Comparison of ENCODE assay signal across 11 cellular contexts in the genomic region with DNA sequence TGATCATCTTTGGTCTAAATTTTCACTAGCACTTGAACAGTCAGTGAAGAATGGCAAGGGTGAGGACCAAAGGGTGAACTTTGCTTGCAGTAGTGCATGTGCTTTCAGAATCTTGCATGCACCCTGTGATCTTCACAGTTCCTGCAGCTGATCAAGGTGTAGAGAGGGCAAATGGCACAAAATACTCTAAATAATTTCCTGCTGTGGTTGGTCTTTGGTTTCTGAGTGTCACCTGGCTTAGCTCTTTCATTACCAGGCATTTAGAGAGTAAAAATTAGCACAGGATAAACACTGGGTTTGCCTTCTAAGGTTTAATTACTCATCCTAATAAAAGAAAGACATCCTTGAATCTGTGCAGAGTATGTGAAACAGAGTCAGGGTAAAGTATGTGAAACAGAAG. TPM values are rescaled to one million over a fixed set of nuclear protein-coding genes. Genes with fewer than 3 reads are reported as not detected.
DNase-seq lines count a peak whose midpoint lies in the region; ATAC-seq and TF ChIP-seq lines count a peak whose summit lies in the region.
"Had no signal": no experiment of that assay in that cellular context is flagged by ENCODE, and none has a peak within 500 bp of the region (broad histone marks: within the 10 kb centered on the region; RNA-seq: fewer than 3 reads in every experiment).

No MANE protein-coding gene starts in this region.

- peak; percentile 33; the same call in 1 of the 2 replicates for TF ChIP-seq POLR2A in IMR-90 (IDR thresholded peaks at IDR 0.05; ENCODE audit: low read depth, low read length)

- TF ChIP-seq CTCF in AG04449 (IDR thresholded peaks at IDR 0.05; ENCODE audit: insufficient read depth, low read length, missing control alignments) (no peak), IMR-90 (conservative IDR thresholded peaks at IDR 0.05; ENCODE audit: low read depth, low read length) (no peak)

- peak overlapping the region; percentile 41; the same call in 1 of the 2 replicates for H3K9ac ChIP-seq in IMR-90 (ENCODE audit: low read depth, low read length)

- peak overlapping the region; percentile 32 to 60 for H3K27ac Mint-ChIP-seq in effector memory CD8-positive, alpha-beta T cell

- no peak for DNase-seq in AG04449 (ENCODE audit: low read depth, low spot score)
- DNase-seq in IMR-90, result no peak
- no peak for DNase-seq in effector memory CD8-positive, alpha-beta T cell
- DNase-seq in pons (ENCODE audit: low spot score), result no peak
- no peak for DNase-seq in effector memory CD4-positive, alpha-beta T cell
- DNase-seq in D341Med (ENCODE audit: low spot score), result no peak
- DNase-seq in stimulated activated naive CD4-positive, alpha-beta T cell treated with Interleukin-2 at 50 U/mL for 16 hours (lab: John Stamatoyannopoulos, UW), result no peak
- DNase-seq: activated T-cell treated with anti-CD3 and anti-CD28 coated beads, Interleukin-2, amount 50 U/mL, for 48 hours; right cardiac atrium; tibial artery had no signal

- H2BK120ac ChIP-seq in IMR-90 (ENCODE audit: low read depth, low read length), result 0 out of 2 replicates have a peak overlapping the region, but pooled peaks have one; percentile 0

- H3K79me1 ChIP-seq in IMR-90 (ENCODE audit: low read depth in 1 of 2, low read length in 2 of 2), result peaks cover 7 to 49% of the 10 kb centered on the region in 2 experiments; a peak in 3 of 4 replicates

- dilution Hi-C loops in IMR-90 (cut with HindIII; ENCODE audit: low sequenced_read_pairs, unreplicated experiment), result no loop called here

- H3K18ac ChIP-seq in IMR-90 (ENCODE audit: low read depth, low read length), result peak overlapping the region; percentile 24; the same call in 1 of the 2 replicates

- no peak overlapping the region for H2BK20ac ChIP-seq in IMR-90 (ENCODE audit: low read depth, low read length)

- no peak overlapping the region; the same call in 2 of the 3 replicates for H2BK15ac ChIP-seq in IMR-90 (ENCODE audit: low read depth, low read length)

- peaks cover 16% of the 10 kb centered on the region for H3K9me1 ChIP-seq in IMR-90 (ENCODE audit: insufficient read depth, low read length)

- no peak overlapping the region; the same call in 1 of the 2 replicates for H4K91ac ChIP-seq in IMR-90 (ENCODE audit: insufficient read depth, low read depth, low read length)

- CTCF ChIA-PET in AG04449 (lab: Yijun Ruan, JAX), result interaction anchor here (1.7 to 2.8 kb wide), 2 partner anchors 12 to 450 kb away, joined by 7 to 8 read pairs; no protein-coding TSS in a partner anchor
- CTCF ChIA-PET in IMR-90 (lab: Yijun Ruan, JAX), result interaction anchor here (0.9 kb wide), 2 partner anchors 12 to 451 kb away, joined by 3 read pairs; partner anchors contain the start of gene TIPARP

- in situ Hi-C loops in IMR-90 (cut with MboI; ENCODE audit: low sequenced_read_pairs), result loop anchor here (5.0 kb wide), 3 partner anchors 132 to 452 kb away; no protein-coding TSS in a partner anchor

- peaks cover 31% of the 10 kb centered on the region for H3K4me1 ChIP-seq in IMR-90 (ENCODE audit: control insufficient read depth, insufficient read depth, low read length)
- H3K4me1 ChIP-seq in effector memory CD4-positive, alpha-beta T cell (ENCODE audit: control insufficient read depth, insufficient read depth, low read length, poor library complexity, severe bottlenecking), result peaks cover 17% of the 10 kb centered on the region

- no peak overlapping the region for H4K5ac ChIP-seq in IMR-90 (ENCODE audit: low read depth, low read length)

- ATAC-seq in GM19438 (IDR thresholded peaks at IDR 0.05; ENCODE audit: low read depth, unreplicated experiment), result peak; percentile 41
- 0 out of 2 replicates have a peak, but pooled peaks have one; percentile 4 for ATAC-seq in IMR-90 (ENCODE audit: low read depth)
- ATAC-seq in effector memory CD8-positive, alpha-beta T cell (replicated peaks), result peak; percentile 54
- ATAC-seq: right cardiac atrium had no signal

- peak overlapping the region; percentile 82 for H3K4me2 ChIP-seq in IMR-90 (ENCODE audit: low read depth, low read length)

- H2AFZ ChIP-seq in IMR-90 (replicated peaks; ENCODE audit: low read length, poor library complexity), result no peak overlapping the region

- intact Hi-C loops in IMR-90 (cut with micrococcal nuclease), result no loop called here

- H3K4me3 ChIP-seq in AG04449 (ENCODE audit: low read depth, low read length), result peak overlapping the region; percentile 7
- no peak overlapping the region for H3K4me3 ChIP-seq in IMR-90 (ENCODE audit: insufficient read depth, low read depth, low read length)
- H3K4me3 ChIP-seq in effector memory CD4-positive, alpha-beta T cell (ENCODE audit: insufficient read depth, low read depth, low read length, poor library complexity, severe bottlenecking), result no peak overlapping the region
- H3K4me3 ChIP-seq: tibial artery had no signal

- no peak overlapping the region for H3K56ac ChIP-seq in IMR-90 (ENCODE audit: extremely low read depth, insufficient read depth, low read length)

- TF ChIP-seq RAD21 in IMR-90 (IDR thresholded peaks at IDR 0.05; ENCODE audit: low read length), result no peak

- H3K4me3 Mint-ChIP-seq in effector memory CD8-positive, alpha-beta T cell, result peak overlapping the region; percentile 40 to 52

- H3K9me3 Mint-ChIP-seq in effector memory CD8-positive, alpha-beta T cell, result no peaks in the 10 kb centered on the region

- peaks cover 10% of the 10 kb centered on the region for H3K36me3 ChIP-seq in IMR-90 (ENCODE audit: control insufficient read depth, insufficient read depth, low read length)
- H3K36me3 ChIP-seq in effector memory CD4-positive, alpha-beta T cell (ENCODE audit: control insufficient read depth, insufficient read depth, low read length), result peaks cover 4% of the 10 kb centered on the region

- POLR2A ChIA-PET in AG04449 (lab: Yijun Ruan, JAX) (no interaction called here), IMR-90 (lab: Charles Lee; ENCODE audit: unreplicated experiment) (interaction anchor here (0.6 kb wide), 1 partner anchor 188 kb away, joined by 4 read pairs; no protein-coding TSS in a partner anchor)

- peaks cover 44 to 74% of the 10 kb centered on the region in 2 donors for H3K4me1 Mint-ChIP-seq in effector memory CD8-positive, alpha-beta T cell (ENCODE audit: low read depth in 2 of 2)

- H3K14ac ChIP-seq in IMR-90 (replicated peaks; ENCODE audit: low read depth, low read length), result peak overlapping the region; percentile 57; the same call in 1 of the 2 replicates

- BruUV-seq in IMR-90 (replicated peaks; lab: Mats Ljungman, UMichigan), result no TSS peak

- H3K4ac ChIP-seq in IMR-90 (ENCODE audit: low read depth, low read length), result no peak overlapping the region

- no peaks in the 10 kb centered on the region for H3K9me3 ChIP-seq in IMR-90 (ENCODE audit: control insufficient read depth, insufficient read depth, low read length)
- no peaks in the 10 kb centered on the region for H3K9me3 ChIP-seq in effector memory CD4-positive, alpha-beta T cell (ENCODE audit: control insufficient read depth, low read length)
- H3K9me3 ChIP-seq: tibial artery had no signal

- peak overlapping the region; percentile 39; the same call in 1 of the 2 replicates for H3K27ac ChIP-seq in IMR-90 (ENCODE audit: insufficient read depth, low read length)
- H3K27ac ChIP-seq in effector memory CD4-positive, alpha-beta T cell (ENCODE audit: insufficient read depth, low read length, poor library complexity, severe bottlenecking), result no peak overlapping the region
- H3K27ac ChIP-seq: tibial artery had no signal

- peaks cover 59% of the 10 kb centered on the region for H3K36me3 Mint-ChIP-seq in effector memory CD8-positive, alpha-beta T cell (ENCODE audit: insufficient read depth)

- peak overlapping the region; percentile 28; the same call in 1 of the 2 replicates for H2AK5ac ChIP-seq in IMR-90 (ENCODE audit: low read depth, low read length)

- H3K27me3 Mint-ChIP-seq in effector memory CD8-positive, alpha-beta T cell, result no peaks in the 10 kb centered on the region

- no peak overlapping the region for H4K8ac ChIP-seq in IMR-90 (ENCODE audit: low read depth in 2 of 2, low read length in 2 of 2)

- peak overlapping the region; percentile 65; the same call in 1 of the 2 replicates for H3K23ac ChIP-seq in IMR-90 (ENCODE audit: low read depth, low read length)

- peaks cover 80% of the 10 kb centered on the region for H4K20me1 ChIP-seq in IMR-90 (ENCODE audit: insufficient read depth, low read length)

- peak overlapping the region; percentile 45 for H2BK5ac ChIP-seq in IMR-90 (ENCODE audit: low read depth, low read length, poor library complexity, severe bottlenecking)

- no peak overlapping the region for H2AK9ac ChIP-seq in IMR-90 (replicated peaks; ENCODE audit: low read depth, low read length, poor library complexity)

- no peaks in the 10 kb centered on the region for H3K27me3 ChIP-seq in IMR-90 (ENCODE audit: control insufficient read depth, insufficient read depth, low read length)
- no peaks in the 10 kb centered on the region for H3K27me3 ChIP-seq in effector memory CD4-positive, alpha-beta T cell (replicated peaks; ENCODE audit: control insufficient read depth, insufficient read depth, low read length, poor library complexity, severe bottlenecking)
- H3K27me3 ChIP-seq: tibial artery had no signal

TF ChIP-seq in IMR-90, 13 proteins besides CTCF, POLR2A, EP300 and RAD21 (continues in another document):
- no peak for TF ChIP-seq BHLHE40 (IDR thresholded peaks at IDR 0.05; ENCODE audit: low read depth, low read length)
- TF ChIP-seq CEBPB (IDR thresholded peaks at IDR 0.05; ENCODE audit: low read depth, low read length), result no peak
- TF ChIP-seq MAFK (IDR thresholded peaks at IDR 0.05; ENCODE audit: low read depth, low read length), result no peak
- no peak for TF ChIP-seq RCOR1 (IDR thresholded peaks at IDR 0.05; ENCODE audit: insufficient replicate concordance, low read length)
- TF ChIP-seq FOS (IDR thresholded peaks at IDR 0.05; ENCODE audit: low read depth, low read length), result no peak
- TF ChIP-seq ELK1 (IDR thresholded peaks at IDR 0.05; ENCODE audit: borderline replicate concordance, low read depth, low read length), result no peak
- TF ChIP-seq SMC3 (IDR thresholded peaks at IDR 0.05; ENCODE audit: low read depth, low read length), result no peak

RNA-seq across cellular contexts. Expression of gene TIPARP, which starts 11.4 kb away (rescaled TPM):
- total RNA-seq in IMR-90 (2012; rRNA removed), result 70.8 and 76.4 TPM in 2 replicates
- polyA plus RNA-seq in IMR-90 (2012; rRNA removed), result 11.5 and 12.6 TPM in 2 replicates
- polyA plus RNA-seq in IMR-90 (2012; cell fraction: cytosol; rRNA removed), result 3.2 and 3.7 TPM in 2 replicates
- polyA plus RNA-seq in IMR-90 (2012; cell fraction: nucleus; rRNA removed; ENCODE audit: low replicate concordance), result 3.3 and 39.5 TPM in 2 replicates

Comparison
In these comparisons a context has a peak if more than half of its experiments do, and no peak if none do; other contexts are left out.
1. ATAC-seq: peak in every context shown above with its lines; median percentile 54 in effector memory CD8-positive, alpha-beta T cell; 41 in GM19438; 4 in IMR-90.